In genomic region chr19:50639121-50640112, GRCh38 we compare ENCODE assay signal across 8 cellular contexts. TPM values are rescaled to one million over a fixed set of nuclear protein-coding genes. Genes with fewer than 3 reads are reported as not detected.
DNase-seq lines count a peak whose midpoint lies in the region; ATAC-seq, FAIRE-seq and TF ChIP-seq lines count a peak whose summit lies in the region.

TSS of gene SYT3 (minus strand) at chr19:50639881. CDS start at chr19:50637411, 2,470 bp downstream.

- no peaks in the 10 kb centered on the region for H3K4me1 ChIP-seq in mesodermal cell (ENCODE audit: control insufficient read depth, insufficient read depth, low read length, poor library complexity, severe bottlenecking)
- H3K4me1 ChIP-seq in stomach smooth muscle (ENCODE audit: control insufficient read depth, insufficient read depth, low read length): peaks cover 6% of the 10 kb centered on the region

- no peak for FAIRE-seq in H54 (lab: Jason Lieb, UNC)

- DNase-seq in ACHN (peak; percentile 48), H54 (ENCODE audit: insufficient read length, low spot score) (peak; percentile 93), erythroblast (lab: John Stamatoyannopoulos, UW) (no peak)
- peak; percentile 8 for DNase-seq in effector CD4-positive, alpha-beta T cell

- in situ Hi-C loops in ACHN (cut with HindIII; ENCODE audit: low pct_ligation_motif_present, low pct_unique_long_range_greater_than_20kb, low sequenced_read_pairs): no loop called here

- H3K27ac ChIP-seq in VCaP (peak within 1 kb of the TSS; percentile 49; the same call in 1 of the 2 replicates), mesodermal cell (ENCODE audit: low read depth, low read length, severe bottlenecking) (no peak within 1 kb of the TSS), stomach smooth muscle (ENCODE audit: low read length) (no peak within 1 kb of the TSS)

- TF ChIP-seq POLR2A in H54 (IDR thresholded peaks at IDR 0.05; ENCODE audit: low read depth, low read length) (no peak), erythroblast (IDR thresholded peaks at IDR 0.05; ENCODE audit: low read length) (no peak)

- peak within 1 kb of the TSS in 1 of 2 donors; percentile 33 for H3K9ac ChIP-seq in stomach smooth muscle (ENCODE audit: low read length in 2 of 2)

- peaks cover 29% of the 10 kb centered on the region for H3K9me3 ChIP-seq in mesodermal cell (ENCODE audit: control insufficient read depth, low read length)
- H3K9me3 ChIP-seq in stomach smooth muscle (ENCODE audit: control insufficient read depth in 2 of 2, low read length in 2 of 2): peaks cover 7% of the 10 kb centered on the region in 2 donors

- peak within 1 kb of the TSS; percentile 45 for H3K4me3 ChIP-seq in mesodermal cell (ENCODE audit: extremely low read depth, insufficient read depth, low read length, poor library complexity, severe bottlenecking)
- peak within 1 kb of the TSS; percentile 59 to 67 for H3K4me3 ChIP-seq in stomach smooth muscle (ENCODE audit: low read length in 2 of 2)

- no peak for TF ChIP-seq CTCF in VCaP (conservative IDR thresholded peaks at IDR 0.05)

- peaks cover 23 to 45% of the 10 kb centered on the region in 2 donors for H3K27me3 ChIP-seq in stomach smooth muscle (ENCODE audit: control insufficient read depth in 1 of 2, insufficient read depth in 2 of 2, low read length in 2 of 2)

- no peak for ATAC-seq in GM21515 (IDR thresholded peaks at IDR 0.05; ENCODE audit: unreplicated experiment)

- no peaks in the 10 kb centered on the region for H3K36me3 ChIP-seq in mesodermal cell (ENCODE audit: control insufficient read depth, insufficient read depth, low read length)
- no peaks in the 10 kb centered on the region for H3K36me3 ChIP-seq in stomach smooth muscle (ENCODE audit: control insufficient read depth in 2 of 2, insufficient read depth in 2 of 2, low read length in 2 of 2)

- 48 to 52% methylated on average over 31 to 46 of the region's 76 CpGs for WGBS in mesodermal cell (ENCODE audit: insufficient coverage in 2 of 2), 2 experiments

RNA-seq across cellular contexts. Expression of gene SYT3, which starts in this region (rescaled TPM):
- 1.1 TPM for polyA plus RNA-seq in mesodermal cell (2013, experiment 1 of 2)
- 0.61 TPM for polyA plus RNA-seq in mesodermal cell (2013, experiment 2 of 2)

Comparison
In these comparisons a context has a peak if more than half of its experiments do, and no peak if none do; other contexts are left out.
1. DNase-seq: peak in ACHN (single experiment), H54 (single experiment) and effector CD4-positive, alpha-beta T cell (single experiment); none in erythroblast (0 of 2).